30 cellular contexts compared by ENCODE assay signal in genomic region chr3:97269202-97269601, GRCh38.
"Had no signal": no experiment of that assay in that cellular context is flagged by ENCODE, and none has a peak within 500 bp of the region (broad histone marks: within the 10 kb centered on the region; RNA-seq: fewer than 3 reads in every experiment).

No MANE protein-coding gene starts in this region.

- H3K4me1 Mint-ChIP-seq: activated naive CD8-positive, alpha-beta T cell treated with anti-CD3 and anti-CD28 coated beads for 36 hours; naive thymus-derived CD4-positive, alpha-beta T cell; neural crest cell had no signal

- H3K4me3 ChIP-seq: adrenal gland, body of pancreas, right atrium auricular region, spleen, suprapubic skin, tibial artery, upper lobe of right lung had no signal

- ATAC-seq: activated CD4-positive, CD25-positive, alpha-beta regulatory T cell treated with anti-CD3 and anti-CD28 coated beads, Interleukin-2, amount 50 U/mL, for 24 hours; body of pancreas; left colon; naive thymus-derived CD4-positive, alpha-beta T cell; upper lobe of right lung had no signal

- H3K9me3 Mint-ChIP-seq: activated naive CD4-positive, alpha-beta T cell treated with anti-CD3 and anti-CD28 coated beads for 36 hours; activated naive CD8-positive, alpha-beta T cell treated with anti-CD3 and anti-CD28 coated beads for 36 hours; activated T-helper 1 cell treated with anti-CD3 and anti-CD28 coated beads, Interleukin-12 subunit alpha, Interleukin-12 subunit beta, Interleukin-2, Interleukin-4 antibody, amounts not matched to agents 30 ng/mL and 10 ng/mL and 1 ng/mL, durations not matched to agents 14 hours and 24 hours and 36 hours; neural crest cell; T-helper 2 cell treated with Interferon-gamma antibody and Interleukin-4, amounts not matched to agents 5 μg/mL and 100 μg/mL, for 36 hours had no signal

- H3K27ac Mint-ChIP-seq: activated naive CD4-positive, alpha-beta T cell treated with anti-CD3 and anti-CD28 coated beads for 36 hours; activated naive CD8-positive, alpha-beta T cell treated with anti-CD3 and anti-CD28 coated beads for 36 hours; activated T-helper 1 cell treated with anti-CD3 and anti-CD28 coated beads, Interleukin-12 subunit alpha, Interleukin-12 subunit beta, Interleukin-2, Interleukin-4 antibody, amounts not matched to agents 30 ng/mL and 10 ng/mL and 1 ng/mL, durations not matched to agents 14 hours and 24 hours and 36 hours; naive thymus-derived CD4-positive, alpha-beta T cell; T-helper 2 cell treated with Interferon-gamma antibody and Interleukin-4, amounts not matched to agents 5 μg/mL and 100 μg/mL, for 36 hours had no signal

- H3K9ac ChIP-seq: parathyroid adenoma had no signal

- H3K9me3 ChIP-seq: adrenal gland, body of pancreas, right atrium auricular region, suprapubic skin, tibial artery, upper lobe of right lung had no signal

- H3K4me3 Mint-ChIP-seq: activated naive CD4-positive, alpha-beta T cell treated with anti-CD3 and anti-CD28 coated beads for 36 hours; activated naive CD8-positive, alpha-beta T cell treated with anti-CD3 and anti-CD28 coated beads for 36 hours; activated T-helper 1 cell treated with anti-CD3 and anti-CD28 coated beads, Interleukin-12 subunit alpha, Interleukin-12 subunit beta, Interleukin-2, Interleukin-4 antibody, amounts not matched to agents 30 ng/mL and 10 ng/mL and 1 ng/mL, durations not matched to agents 14 hours and 24 hours and 36 hours; naive thymus-derived CD4-positive, alpha-beta T cell; neural crest cell; T-helper 2 cell treated with Interferon-gamma antibody and Interleukin-4, amounts not matched to agents 5 μg/mL and 100 μg/mL, for 36 hours had no signal

- H3K27ac ChIP-seq: adrenal gland, body of pancreas, epithelial cell of prostate, parathyroid adenoma, right atrium auricular region, spleen, suprapubic skin, tibial artery, upper lobe of right lung had no signal

- H3K27me3 ChIP-seq: adrenal gland, body of pancreas, right atrium auricular region, spleen, suprapubic skin, tibial artery, upper lobe of right lung had no signal

- H3K79me2 ChIP-seq: parathyroid adenoma had no signal

- H2AFZ ChIP-seq: parathyroid adenoma had no signal

- DNase-seq: activated CD4-positive, alpha-beta T cell treated with anti-CD3 and anti-CD28 coated beads for 48 hours; activated CD4-positive, alpha-beta T cell treated with anti-CD3 and anti-CD28 coated beads, Interleukin-2, amount 50 U/mL, for 48 hours; activated CD8-positive, alpha-beta memory T cell treated with anti-CD3 and anti-CD28 coated beads for 24 hours; activated effector memory CD4-positive, alpha-beta T cell treated with anti-CD3 and anti-CD28 coated beads, Interleukin-2, amount 50 U/mL, for 16 hours; activated naive CD4-positive, alpha-beta T cell treated with anti-CD3 and anti-CD28 coated beads for 36 hours; activated naive CD8-positive, alpha-beta T cell treated with anti-CD3 and anti-CD28 coated beads for 36 hours; adrenal gland; aorta; body of pancreas; dermis blood vessel endothelial cell; effector CD4-positive, alpha-beta T cell; kidney; left colon; mammary epithelial cell; midbrain; naive thymus-derived CD4-positive, alpha-beta T cell; occipital lobe; spleen; stimulated activated naive CD4-positive, alpha-beta T cell; T-helper 1 cell; tibial artery; upper lobe of right lung had no signal

- H3K4me1 ChIP-seq: adrenal gland, body of pancreas, parathyroid adenoma, right atrium auricular region, spleen, suprapubic skin, tibial artery, upper lobe of right lung had no signal

- H3K36me3 Mint-ChIP-seq: activated naive CD8-positive, alpha-beta T cell treated with anti-CD3 and anti-CD28 coated beads for 36 hours; naive thymus-derived CD4-positive, alpha-beta T cell had no signal

- H3K27me3 Mint-ChIP-seq: activated naive CD8-positive, alpha-beta T cell treated with anti-CD3 and anti-CD28 coated beads for 36 hours had no signal

- H3K36me3 ChIP-seq: adrenal gland, right atrium auricular region, spleen, suprapubic skin, tibial artery, upper lobe of right lung had no signal
